Comparison of ENCODE assay signal across 26 cellular contexts in genomic region chr2:3073721-3074120, GRCh38.
"Had no signal": no experiment of that assay in that cellular context is flagged by ENCODE, and none has a peak within 500 bp of the region (broad histone marks: within the 10 kb centered on the region; RNA-seq: fewer than 3 reads in every experiment).

No MANE protein-coding gene starts in this region.

- H3K27ac ChIP-seq: left lung, lower lobe of right lung, neutrophil, parathyroid adenoma, right atrium auricular region, right lobe of liver, tibial nerve, uterus had no signal

- H3K9me3 ChIP-seq: left lung, lower lobe of right lung, neutrophil, right atrium auricular region, right lobe of liver, uterus had no signal

- DNase-seq: left cardiac atrium; left lung; lower lobe of right lung; mammary epithelial cell; mesenchymal stem cell; naive thymus-derived CD8-positive, alpha-beta T cell; occipital lobe; right lobe of liver; stimulated activated CD4-positive, alpha-beta T cell treated with anti-CD3 and anti-CD28 coated beads, Interleukin-1b, Interleukin-23, amount 100 ng/mL, for 48 hours; stimulated activated CD4-positive, alpha-beta T cell treated with anti-CD3 and anti-CD28 coated beads, Interleukin-2, amount 100 ng/mL, for 48 hours; stimulated activated CD4-positive, alpha-beta T cell treated with anti-CD3 and anti-CD28 coated beads, Interleukin-4, amount 100 ng/mL, for 4 hours; stimulated activated CD8-positive, alpha-beta memory T cell treated with anti-CD3 and anti-CD28 coated beads, Interleukin-4, amount 100 ng/mL, for 48 hours; stimulated activated naive CD4-positive, alpha-beta T cell treated with Interleukin-2 at 50 U/mL for 16 hours; stimulated activated naive CD8-positive, alpha-beta T cell treated with anti-CD3 and anti-CD28 coated beads, Interleukin-15, amount 100 ng/mL, for 72 hours; substantia nigra; uterus had no signal

- H3K9me3 Mint-ChIP-seq: naive thymus-derived CD8-positive, alpha-beta T cell; nephron; neural crest cell; stimulated activated memory B cell treated with anti-CD40 and anti-IgM and Interleukin-4, amounts not matched to agents 10 μg/mL and 1 μg/mL and 100 μg/mL, for 72 hours; stimulated activated naive CD8-positive, alpha-beta T cell treated with anti-CD3 and anti-CD28 coated beads, Interleukin-15, amount 100 ng/mL, for 72 hours had no signal

- ATAC-seq: left cardiac atrium; left lung; lower lobe of right lung; naive thymus-derived CD8-positive, alpha-beta T cell; right lobe of liver; stimulated activated memory B cell treated with anti-CD40 and anti-IgM and Interleukin-4, amounts not matched to agents 10 μg/mL and 1 μg/mL and 100 μg/mL, for 72 hours; stimulated activated naive CD8-positive, alpha-beta T cell treated with anti-CD3 and anti-CD28 coated beads, Interleukin-15, amount 100 ng/mL, for 72 hours had no signal

- H3K4me1 ChIP-seq: lower lobe of right lung, parathyroid adenoma, right atrium auricular region, right lobe of liver, tibial nerve, uterus had no signal

- H3K9ac ChIP-seq: parathyroid adenoma had no signal

- H3K27ac Mint-ChIP-seq: nephron; progenitor cell of endocrine pancreas; stimulated activated memory B cell treated with anti-CD40 and anti-IgM and Interleukin-4, amounts not matched to agents 10 μg/mL and 1 μg/mL and 100 μg/mL, for 72 hours; stimulated activated naive CD8-positive, alpha-beta T cell treated with anti-CD3 and anti-CD28 coated beads, Interleukin-15, amount 100 ng/mL, for 72 hours; type B pancreatic cell had no signal

- H3K4me3 Mint-ChIP-seq: naive thymus-derived CD8-positive, alpha-beta T cell; nephron; neural crest cell; stimulated activated memory B cell treated with anti-CD40 and anti-IgM and Interleukin-4, amounts not matched to agents 10 μg/mL and 1 μg/mL and 100 μg/mL, for 72 hours; stimulated activated naive CD8-positive, alpha-beta T cell treated with anti-CD3 and anti-CD28 coated beads, Interleukin-15, amount 100 ng/mL, for 72 hours; type B pancreatic cell had no signal

- H2AFZ ChIP-seq: parathyroid adenoma had no signal

- H3K4me2 ChIP-seq: smooth muscle cell had no signal

- H3K36me3 ChIP-seq: left lung, lower lobe of right lung, neutrophil, right atrium auricular region, right lobe of liver, tibial nerve, uterus had no signal

- H3K4me1 Mint-ChIP-seq: naive thymus-derived CD8-positive, alpha-beta T cell; stimulated activated memory B cell treated with anti-CD40 and anti-IgM and Interleukin-4, amounts not matched to agents 10 μg/mL and 1 μg/mL and 100 μg/mL, for 72 hours; stimulated activated naive CD8-positive, alpha-beta T cell treated with anti-CD3 and anti-CD28 coated beads, Interleukin-15, amount 100 ng/mL, for 72 hours had no signal

- H3K27me3 ChIP-seq: left lung, neutrophil, right atrium auricular region, right lobe of liver, tibial nerve, uterus had no signal

- H3K27me3 Mint-ChIP-seq: progenitor cell of endocrine pancreas had no signal

- H3K4me3 ChIP-seq: left lung, lower lobe of right lung, right atrium auricular region, right lobe of liver, smooth muscle cell, tibial nerve, uterus had no signal

- H3K79me2 ChIP-seq: parathyroid adenoma had no signal

- H3K36me3 Mint-ChIP-seq: naive thymus-derived CD8-positive, alpha-beta T cell; stimulated activated memory B cell treated with anti-CD40 and anti-IgM and Interleukin-4, amounts not matched to agents 10 μg/mL and 1 μg/mL and 100 μg/mL, for 72 hours; type B pancreatic cell had no signal
